8 cellular contexts compared by ENCODE assay signal in genomic region chr1:27940297-27940696, GRCh38. TPM values are rescaled to one million over a fixed set of nuclear protein-coding genes. Genes with fewer than 3 reads are reported as not detected.
DNase-seq lines count a peak whose midpoint lies in the region; ATAC-seq and TF ChIP-seq lines count a peak whose summit lies in the region.

No MANE protein-coding gene starts in this region.

- peaks cover 7% of the 10 kb centered on the region for H3K27me3 Mint-ChIP-seq in CD8-positive, alpha-beta T cell (ENCODE audit: low read depth)

- peak overlapping the region; percentile 74 for H3K27ac Mint-ChIP-seq in CD8-positive, alpha-beta T cell

- peaks cover 21% of the 10 kb centered on the region for H3K4me1 ChIP-seq in CD8-positive, alpha-beta T cell (ENCODE audit: insufficient read depth, low read length)
- peaks cover 23% of the 10 kb centered on the region for H3K4me1 ChIP-seq in effector memory CD4-positive, alpha-beta T cell (ENCODE audit: control insufficient read depth, insufficient read depth, low read length, poor library complexity, severe bottlenecking)
- H3K4me1 ChIP-seq in neutrophil (ENCODE audit: control insufficient read depth in 1 of 2, insufficient read depth in 1 of 2, low read depth in 1 of 2, low read length in 1 of 2) = peaks cover 57 to 68% of the 10 kb centered on the region in 2 experiments

- no peak overlapping the region for H3K4me3 ChIP-seq in CD8-positive, alpha-beta T cell (ENCODE audit: low read depth, low read length)
- no peak overlapping the region for H3K4me3 ChIP-seq in effector memory CD4-positive, alpha-beta T cell (ENCODE audit: insufficient read depth, low read depth, low read length, poor library complexity, severe bottlenecking)
- H3K4me3 ChIP-seq in neutrophil (ENCODE audit: low read depth in 1 of 2, low read length in 1 of 2) = peak overlapping the region in 1 of 2 experiments; percentile 2

- CTCF ChIA-PET in CD8-positive, alpha-beta T cell (lab: Charles Lee) = interaction anchor here (0.6 to 9.3 kb wide), 22 partner anchors 8 to 269 kb away, joined by 3 to 115 read pairs (median 4); no protein-coding TSS in a partner anchor

- TF ChIP-seq CTCF in CD8-positive, alpha-beta T cell (IDR thresholded peaks at IDR 0.05) = peak; percentile 63
- peak; percentile 78 for TF ChIP-seq CTCF in neutrophil (IDR thresholded peaks at IDR 0.05)

- peaks cover 33% of the 10 kb centered on the region for H3K4me1 Mint-ChIP-seq in CD8-positive, alpha-beta T cell (ENCODE audit: low read depth)

- DNase-seq in CD8-positive, alpha-beta T cell = peak; percentile 57 to 82 (median 77)
- peak; percentile 47 for DNase-seq in LHCN-M2 (ENCODE audit: low read depth)
- DNase-seq in activated CD4-positive, alpha-beta T cell treated with anti-CD3 and anti-CD28 coated beads, Interleukin-2, amount 50 U/mL, for 24 hours (ENCODE audit: low read depth in 1 of 2, low spot score in 1 of 2) = peak; percentile 25 to 66
- DNase-seq in effector memory CD4-positive, alpha-beta T cell = peak; percentile 29 to 58 (median 50)

- intact Hi-C loops in CD8-positive, alpha-beta T cell (cut with DNase I, micrococcal nuclease) = loop anchor here (1.0 to 5.0 kb wide), 5 partner anchors 39 to 269 kb away; no protein-coding TSS in a partner anchor

- H3K36me3 Mint-ChIP-seq in CD8-positive, alpha-beta T cell = no peaks in the 10 kb centered on the region

- no peaks in the 10 kb centered on the region for H3K27me3 ChIP-seq in CD8-positive, alpha-beta T cell (ENCODE audit: insufficient read depth, low read length)
- H3K27me3 ChIP-seq in effector memory CD4-positive, alpha-beta T cell (replicated peaks; ENCODE audit: control insufficient read depth, insufficient read depth, low read length, poor library complexity, severe bottlenecking) = no peaks in the 10 kb centered on the region
- H3K27me3 ChIP-seq in neutrophil = peaks cover 6% of the 10 kb centered on the region

- H3K27ac ChIP-seq in CD8-positive, alpha-beta T cell (ENCODE audit: low read depth, low read length) = no peak overlapping the region
- H3K27ac ChIP-seq in effector memory CD4-positive, alpha-beta T cell (ENCODE audit: insufficient read depth, low read length, poor library complexity, severe bottlenecking) = no peak overlapping the region
- peak overlapping the region; percentile 91 for H3K27ac ChIP-seq in neutrophil

- H3K9me3 Mint-ChIP-seq in CD8-positive, alpha-beta T cell = no peaks in the 10 kb centered on the region

- no peaks in the 10 kb centered on the region for H3K36me3 ChIP-seq in CD8-positive, alpha-beta T cell (ENCODE audit: insufficient read depth, low read length)
- no peaks in the 10 kb centered on the region for H3K36me3 ChIP-seq in effector memory CD4-positive, alpha-beta T cell (ENCODE audit: control insufficient read depth, insufficient read depth, low read length)
- H3K36me3 ChIP-seq in neutrophil = no peaks in the 10 kb centered on the region

- no peaks in the 10 kb centered on the region for H3K9me3 ChIP-seq in CD8-positive, alpha-beta T cell (ENCODE audit: low read length)
- no peaks in the 10 kb centered on the region for H3K9me3 ChIP-seq in effector memory CD4-positive, alpha-beta T cell (ENCODE audit: control insufficient read depth, low read length)
- no peaks in the 10 kb centered on the region for H3K9me3 ChIP-seq in neutrophil

- no peak overlapping the region for H3K4me3 Mint-ChIP-seq in CD8-positive, alpha-beta T cell

- POLR2A ChIA-PET in CD8-positive, alpha-beta T cell (lab: Charles Lee) = no interaction called here

- ATAC-seq in CD8-positive, alpha-beta T cell = peak; percentile 91
- ATAC-seq in GM19467 (IDR thresholded peaks at IDR 0.05; ENCODE audit: unreplicated experiment) (no peak), HG03520 (IDR thresholded peaks at IDR 0.05; ENCODE audit: unreplicated experiment) (no peak), GM18868 (IDR thresholded peaks at IDR 0.05; ENCODE audit: unreplicated experiment) (no peak)

RNA-seq across cellular contexts. Expression of gene SMPDL3B, which starts 5.5 kb away (rescaled TPM):
- not detected for total RNA-seq in CD8-positive, alpha-beta T cell
- total RNA-seq in LHCN-M2 (2014; rRNA removed) = not detected in 2 replicates
- polyA plus RNA-seq in LHCN-M2 (2012) = not detected

RNA-seq across cellular contexts. Expression of gene XKR8, which starts 19.5 kb away (rescaled TPM):
- 1 to 10 TPM; 6.1 to 7.3 TPM for total RNA-seq in CD8-positive, alpha-beta T cell
- 6.1 and 6.5 TPM in 2 replicates for total RNA-seq in LHCN-M2 (2014; rRNA removed)
- 4.8 TPM for polyA plus RNA-seq in LHCN-M2 (2012)

RNA-seq across cellular contexts. Expression of gene RPA2, which starts 25.9 kb away (rescaled TPM):
- 10 to 100 TPM; 10.7 to 12.5 TPM for total RNA-seq in CD8-positive, alpha-beta T cell
- 72.9 and 79.7 TPM in 2 replicates for total RNA-seq in LHCN-M2 (2014; rRNA removed)
- 35.5 TPM for polyA plus RNA-seq in LHCN-M2 (2012)
